In the genomic region with DNA sequence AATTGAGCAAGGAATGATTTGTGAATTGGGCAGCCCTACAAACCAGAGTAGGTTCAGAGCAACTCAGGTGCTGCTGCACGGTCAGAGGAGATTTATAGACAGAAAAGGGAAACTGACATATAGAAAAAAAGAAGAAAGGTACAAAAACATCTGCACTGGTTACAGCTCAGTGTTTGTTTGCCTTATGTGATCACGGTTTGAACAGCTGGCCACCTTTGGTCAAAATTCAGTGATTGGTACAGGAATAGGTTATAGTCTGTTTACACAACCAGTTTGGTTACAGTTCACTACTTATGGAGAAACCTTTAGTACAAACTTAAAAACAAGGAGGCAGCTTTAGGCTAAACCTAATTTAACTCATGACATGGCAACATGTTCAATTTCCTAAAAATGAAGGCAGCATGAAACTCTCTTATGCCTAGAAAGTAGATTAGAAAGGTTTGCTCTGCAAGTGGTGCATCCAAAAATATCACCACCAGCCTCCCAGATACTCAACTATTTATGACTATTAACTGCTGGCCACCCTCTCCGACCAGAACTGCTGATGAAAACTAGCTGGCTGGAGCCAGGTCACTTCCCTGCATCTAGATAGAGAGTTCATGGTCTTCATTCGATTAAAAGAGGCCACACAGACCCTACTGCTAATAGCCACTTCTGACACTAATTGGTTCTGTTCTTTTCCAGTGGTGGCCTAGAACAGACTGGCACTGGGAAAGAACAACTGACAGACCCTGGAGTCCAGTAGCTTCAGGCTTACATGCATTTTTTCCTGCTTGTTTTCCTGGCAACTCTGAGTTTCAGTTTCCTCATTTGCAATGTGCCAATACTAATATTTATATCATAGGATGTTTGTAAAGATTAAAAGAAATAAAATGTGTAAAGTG, we compare ENCODE assay signal across 20 cellular contexts.
"Had no signal": no experiment of that assay in that cellular context is flagged by ENCODE, and none has a peak within 500 bp of the region (broad histone marks: within the 10 kb centered on the region; RNA-seq: fewer than 3 reads in every experiment).

No MANE protein-coding gene starts in this region.

- H3K4me3 ChIP-seq: body of pancreas, coronary artery, lower lobe of right lung, ovary, spleen, thyroid gland had no signal

- H3K27ac ChIP-seq: body of pancreas, coronary artery, lower lobe of right lung, ovary, spleen, thyroid gland had no signal

- H3K36me3 Mint-ChIP-seq: natural killer cell; stimulated activated naive B cell treated with anti-CD40 and anti-IgM and Interleukin-4, amounts not matched to agents 10 μg/mL and 1 μg/mL and 100 μg/mL, for 72 hours had no signal

- H3K36me3 ChIP-seq: lower lobe of right lung, ovary, spleen, thyroid gland had no signal

- FAIRE-seq: endometrium, keratinocyte had no signal

- H3K27me3 ChIP-seq: body of pancreas, ovary, spleen, thyroid gland had no signal

- H3K4me1 Mint-ChIP-seq: central memory CD8-positive, alpha-beta T cell; natural killer cell; stimulated activated naive B cell treated with anti-CD40 and anti-IgM and Interleukin-4, amounts not matched to agents 10 μg/mL and 1 μg/mL and 100 μg/mL, for 72 hours had no signal

- ATAC-seq: activated T-cell treated with anti-CD3 and anti-CD28 coated beads, Interleukin-2, amount 50 U/mL, for 4 hours; body of pancreas; lower lobe of right lung; natural killer cell; stimulated activated naive B cell treated with anti-CD40 and anti-IgM and Interleukin-4, amounts not matched to agents 10 μg/mL and 1 μg/mL and 100 μg/mL, for 72 hours had no signal

- H3K4me1 ChIP-seq: lower lobe of right lung, spleen, thyroid gland had no signal

- H3K4me3 Mint-ChIP-seq: activated naive CD4-positive, alpha-beta T cell treated with anti-CD3 and anti-CD28 coated beads for 36 hours; activated T-cell treated with anti-CD3 and anti-CD28 coated beads, Interleukin-2, amount 50 U/mL, for 4 hours; central memory CD8-positive, alpha-beta T cell; natural killer cell; stimulated activated naive B cell treated with anti-CD40 and anti-IgM and Interleukin-4, amounts not matched to agents 10 μg/mL and 1 μg/mL and 100 μg/mL, for 72 hours had no signal

- H3K27ac Mint-ChIP-seq: activated naive CD4-positive, alpha-beta T cell treated with anti-CD3 and anti-CD28 coated beads for 36 hours; natural killer cell; stimulated activated naive B cell treated with anti-CD40 and anti-IgM and Interleukin-4, amounts not matched to agents 10 μg/mL and 1 μg/mL and 100 μg/mL, for 72 hours had no signal

- DNase-seq: activated CD4-positive, alpha-beta T cell treated with anti-CD3 and anti-CD28 coated beads for 48 hours; activated CD4-positive, CD25-positive, alpha-beta regulatory T cell; activated CD8-positive, alpha-beta memory T cell treated with anti-CD3 and anti-CD28 coated beads, Interleukin-2, amount 50 U/mL, for 4 hours; activated naive CD4-positive, alpha-beta T cell treated with anti-CD3 and anti-CD28 coated beads for 36 hours; activated T-cell treated with anti-CD3 and anti-CD28 coated beads, Interleukin-2, amount 50 U/mL, for 4 hours; body of pancreas; erythroblast; foreskin melanocyte; lower lobe of right lung; natural killer cell; ovary; spleen; stimulated activated naive B cell treated with anti-CD40 and anti-IgM and Interleukin-4, amounts not matched to agents 10 μg/mL and 1 μg/mL and 100 μg/mL, for 72 hours; T-helper 1 cell; T1000; thyroid gland had no signal

- H3K27me3 Mint-ChIP-seq: central memory CD8-positive, alpha-beta T cell; stimulated activated naive B cell treated with anti-CD40 and anti-IgM and Interleukin-4, amounts not matched to agents 10 μg/mL and 1 μg/mL and 100 μg/mL, for 72 hours had no signal

- H3K9me3 Mint-ChIP-seq: activated naive CD4-positive, alpha-beta T cell treated with anti-CD3 and anti-CD28 coated beads for 36 hours; activated T-cell treated with anti-CD3 and anti-CD28 coated beads, Interleukin-2, amount 50 U/mL, for 4 hours; central memory CD8-positive, alpha-beta T cell; stimulated activated naive B cell treated with anti-CD40 and anti-IgM and Interleukin-4, amounts not matched to agents 10 μg/mL and 1 μg/mL and 100 μg/mL, for 72 hours had no signal

- H3K9me3 ChIP-seq: body of pancreas, lower lobe of right lung, ovary, spleen, thyroid gland had no signal
